ENCODE assay signal across 1 cellular context in genomic region chr9:112379177-112380101, GRCh38.
TF ChIP-seq lines count a peak whose summit lies in the region.

No MANE protein-coding gene starts in this region.

TF ChIP-seq in neural cell, 6 proteins besides CTCF, POLR2A, EP300 and RAD21 (continued from another document):
- TF ChIP-seq REST (IDR thresholded peaks at IDR 0.05; ENCODE audit: borderline replicate concordance): peak; percentile 80
- peak; percentile 54 for TF ChIP-seq SMC3 (conservative IDR thresholded peaks at IDR 0.05; ENCODE audit: poor library complexity)
- TF ChIP-seq EZH2 (IDR thresholded peaks at IDR 0.05; ENCODE audit: borderline replicate concordance, insufficient read depth, low read length, poor library complexity, severe bottlenecking): no peak
TF ChIP-seq in neural cell: peak in this region for 5.
